32 cellular contexts compared by ENCODE assay signal in the genomic region with DNA sequence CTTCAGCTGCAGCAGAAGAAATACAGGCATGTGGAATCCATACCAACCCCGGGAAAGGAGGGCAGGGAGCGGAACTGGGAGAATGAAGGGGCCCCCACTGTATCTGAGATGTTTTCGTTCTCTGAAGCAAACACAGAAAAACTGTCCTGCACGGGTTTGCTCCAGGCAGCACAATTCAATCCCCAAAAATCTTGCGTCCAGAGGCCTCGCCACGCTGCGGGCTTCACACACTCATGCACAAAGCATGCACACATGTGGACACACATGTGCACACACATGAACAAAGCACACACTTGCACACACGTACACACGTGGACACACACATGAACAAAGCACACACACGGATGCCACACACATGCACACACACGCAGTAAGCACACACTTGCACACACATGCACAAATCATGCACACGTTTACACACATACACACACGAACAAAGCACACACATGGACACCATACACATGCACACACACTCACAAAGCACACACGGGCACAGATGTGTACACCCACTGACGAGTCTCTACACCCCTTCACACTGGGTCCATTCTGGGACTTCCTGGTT.
"Had no signal": no experiment of that assay in that cellular context is flagged by ENCODE, and none has a peak within 500 bp of the region (broad histone marks: within the 10 kb centered on the region; RNA-seq: fewer than 3 reads in every experiment).

No MANE protein-coding gene starts in this region.

- H3K4me1 ChIP-seq: adrenal gland, body of pancreas, prostate gland, upper lobe of right lung had no signal

- ATAC-seq: body of pancreas; left lung; natural killer cell; stimulated activated effector memory CD8-positive, alpha-beta T cell treated with anti-CD3 and anti-CD28 coated beads, Interleukin-12 subunit alpha, Interleukin-12 subunit beta, amount 100 ng/mL, for 72 hours; stimulated activated naive CD8-positive, alpha-beta T cell treated with anti-CD3 and anti-CD28 coated beads, Interleukin-15, amount 100 ng/mL, for 72 hours; T-helper 17 cell; upper lobe of right lung had no signal

- FAIRE-seq: endothelial cell of umbilical vein, small intestine had no signal

- H3K9me3 Mint-ChIP-seq: activated CD4-positive, alpha-beta memory T cell treated with anti-CD3 and anti-CD28 coated beads for 36 hours; activated CD4-positive, alpha-beta T cell treated with anti-CD3 and anti-CD28 coated beads, Interleukin-2, amount 10 ng/mL, durations not matched to agents 24 days and 14 days; activated naive CD4-positive, alpha-beta T cell treated with anti-CD3 and anti-CD28 coated beads for 36 hours; natural killer cell had no signal

- H3K36me3 Mint-ChIP-seq: activated CD4-positive, alpha-beta memory T cell treated with anti-CD3 and anti-CD28 coated beads for 36 hours; activated naive CD8-positive, alpha-beta T cell treated with anti-CD3 and anti-CD28 coated beads for 36 hours; natural killer cell; stimulated activated effector memory CD8-positive, alpha-beta T cell treated with anti-CD3 and anti-CD28 coated beads, Interleukin-12 subunit alpha, Interleukin-12 subunit beta, amount 100 ng/mL, for 72 hours had no signal

- H3K4me3 ChIP-seq: adrenal gland, body of pancreas, cardiac muscle cell, left lung, lung, prostate gland, sigmoid colon, thyroid gland, upper lobe of right lung had no signal

- H3K9me3 ChIP-seq: adrenal gland, body of pancreas, left lung, prostate gland, sigmoid colon, thyroid gland, upper lobe of right lung had no signal

- H3K27ac ChIP-seq: adrenal gland, body of pancreas, cardiac muscle cell, left lung, prostate gland, sigmoid colon, thyroid gland, upper lobe of right lung, WERI-Rb-1 had no signal

- H3K27ac Mint-ChIP-seq: activated CD4-positive, alpha-beta memory T cell treated with anti-CD3 and anti-CD28 coated beads for 36 hours; activated CD4-positive, alpha-beta T cell treated with anti-CD3 and anti-CD28 coated beads, Interleukin-2, amount 10 ng/mL, durations not matched to agents 24 days and 14 days; activated naive CD4-positive, alpha-beta T cell treated with anti-CD3 and anti-CD28 coated beads for 36 hours; activated naive CD8-positive, alpha-beta T cell treated with anti-CD3 and anti-CD28 coated beads for 36 hours; activated T-helper 1 cell treated with anti-CD3 and anti-CD28 coated beads, Interleukin-12 subunit alpha, Interleukin-12 subunit beta, Interleukin-2, Interleukin-4 antibody, amounts not matched to agents 30 ng/mL and 10 ng/mL and 1 ng/mL, durations not matched to agents 14 hours and 24 hours and 36 hours; natural killer cell; stimulated activated effector memory CD8-positive, alpha-beta T cell treated with anti-CD3 and anti-CD28 coated beads, Interleukin-12 subunit alpha, Interleukin-12 subunit beta, amount 100 ng/mL, for 72 hours; stimulated activated naive CD8-positive, alpha-beta T cell treated with anti-CD3 and anti-CD28 coated beads, Interleukin-15, amount 100 ng/mL, for 72 hours; T-helper 17 cell had no signal

- H3K36me3 ChIP-seq: adrenal gland, cardiac muscle cell, left lung, prostate gland, sigmoid colon, thyroid gland, upper lobe of right lung, WERI-Rb-1 had no signal

- H3K4me3 Mint-ChIP-seq: activated CD4-positive, alpha-beta memory T cell treated with anti-CD3 and anti-CD28 coated beads for 36 hours; activated CD4-positive, alpha-beta T cell treated with anti-CD3 and anti-CD28 coated beads, Interleukin-2, amount 10 ng/mL, durations not matched to agents 24 days and 14 days; activated naive CD4-positive, alpha-beta T cell treated with anti-CD3 and anti-CD28 coated beads for 36 hours; activated naive CD8-positive, alpha-beta T cell treated with anti-CD3 and anti-CD28 coated beads for 36 hours; activated T-helper 1 cell treated with anti-CD3 and anti-CD28 coated beads, Interleukin-12 subunit alpha, Interleukin-12 subunit beta, Interleukin-2, Interleukin-4 antibody, amounts not matched to agents 30 ng/mL and 10 ng/mL and 1 ng/mL, durations not matched to agents 14 hours and 24 hours and 36 hours; natural killer cell; stimulated activated effector memory CD8-positive, alpha-beta T cell treated with anti-CD3 and anti-CD28 coated beads, Interleukin-12 subunit alpha, Interleukin-12 subunit beta, amount 100 ng/mL, for 72 hours; stimulated activated naive CD8-positive, alpha-beta T cell treated with anti-CD3 and anti-CD28 coated beads, Interleukin-15, amount 100 ng/mL, for 72 hours; T-helper 17 cell had no signal

- DNase-seq: activated CD4-positive, alpha-beta memory T cell treated with anti-CD3 and anti-CD28 coated beads for 36 hours; activated CD4-positive, alpha-beta T cell treated with anti-CD3 and anti-CD28 coated beads, Interleukin-2, amount 10 ng/mL, durations not matched to agents 24 days and 14 days; activated CD4-positive, CD25-positive, alpha-beta regulatory T cell treated with anti-CD3 and anti-CD28 coated beads, Interleukin-2, amount 50 U/mL, for 72 hours; activated CD8-positive, alpha-beta memory T cell treated with anti-CD3 and anti-CD28 coated beads, Interleukin-2, amount 50 U/mL, for 4 hours; activated effector memory CD4-positive, alpha-beta T cell treated with anti-CD3 and anti-CD28 coated beads, Interleukin-2, amount 50 U/mL, for 16 hours; activated naive CD4-positive, alpha-beta T cell treated with anti-CD3 and anti-CD28 coated beads for 36 hours; activated naive CD8-positive, alpha-beta T cell treated with anti-CD3 and anti-CD28 coated beads for 36 hours; activated T-cell treated with anti-CD3 and anti-CD28 coated beads, Interleukin-2, amount 50 U/mL, for 1 hour; adrenal gland; body of pancreas; foreskin fibroblast; kidney glomerular epithelial cell; mesendoderm; natural killer cell; retina; sigmoid colon; small intestine; stimulated activated CD4-positive, alpha-beta T cell treated with anti-CD3 and anti-CD28 coated beads, Interleukin-4, amount 100 ng/mL, for 24 hours; stimulated activated naive CD8-positive, alpha-beta T cell treated with anti-CD3 and anti-CD28 coated beads, Interleukin-15, amount 100 ng/mL, for 72 hours; substantia nigra; T-helper 17 cell; T1000; thyroid gland; upper lobe of right lung; WERI-Rb-1 had no signal

- H3K27me3 ChIP-seq: adrenal gland, body of pancreas, cardiac muscle cell, sigmoid colon, thyroid gland, upper lobe of right lung had no signal
